ENCODE assay signal across 8 cellular contexts in the genomic region with DNA sequence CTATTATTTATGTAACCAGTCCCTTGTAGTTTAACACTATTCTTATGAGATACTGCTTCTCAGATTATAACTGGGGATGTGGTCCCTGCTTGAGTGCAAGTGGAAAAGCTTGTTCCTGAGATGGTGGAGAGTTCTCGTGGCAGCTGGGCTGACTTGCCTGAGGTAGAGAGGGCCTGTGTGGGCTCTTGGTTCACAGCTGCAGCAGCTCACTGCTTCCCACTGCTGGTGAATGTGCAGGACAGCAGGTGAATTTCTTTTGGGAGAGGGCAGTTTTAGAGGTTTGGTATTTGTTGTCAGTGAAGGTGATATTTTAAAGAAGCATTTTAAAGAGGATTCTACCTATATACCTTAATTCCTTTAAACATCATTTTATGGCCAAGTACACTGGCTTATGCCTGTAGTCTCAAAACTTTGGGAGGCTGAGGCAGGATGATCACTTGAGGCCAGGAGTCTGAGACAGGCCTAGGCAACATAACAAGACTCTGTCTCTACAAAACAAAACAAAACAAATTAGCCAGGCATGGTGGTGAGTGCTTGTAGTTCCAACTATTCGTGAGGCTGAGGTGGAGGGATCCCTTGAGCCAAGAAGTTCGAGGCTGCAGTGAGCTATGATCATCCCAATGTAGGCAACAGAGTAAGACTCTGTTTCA.
A peak's percentile ranks its signal among the peaks of the same experiment; 100 is the strongest.
DNase-seq lines count a peak whose midpoint lies in the region; ATAC-seq and TF ChIP-seq lines count a peak whose summit lies in the region.

No MANE protein-coding gene starts in this region.

- no peaks in the 10 kb centered on the region for H3K36me3 ChIP-seq in BJ (ENCODE audit: control insufficient read depth, insufficient read depth, low read length)
- H3K36me3 ChIP-seq in liver (ENCODE audit: control insufficient read depth in 4 of 4, insufficient read depth in 3 of 4, low read depth in 1 of 4, low read length in 3 of 4), result peaks cover 0 to 3% (median 1%) of the 10 kb centered on the region in 4 donors

- POLR2A ChIA-PET in BJ (lab: Charles Lee), result no interaction called here

- CTCF ChIA-PET in BJ (lab: Yijun Ruan, JAX), result interaction anchor here (0.6 to 2.3 kb wide), 23 partner anchors 8 to 279 kb away, joined by 3 to 24 read pairs (median 5); a partner anchor contains a TSS

- H3K9me3 ChIP-seq in liver (ENCODE audit: control insufficient read depth in 4 of 4, low read length in 3 of 4), result no peaks in the 10 kb centered on the region

- H3K27me3 ChIP-seq in BJ (ENCODE audit: control insufficient read depth, insufficient read depth, low read length) (no peaks in the 10 kb centered on the region), liver (ENCODE audit: control insufficient read depth in 4 of 4, insufficient read depth in 4 of 4, low read length in 3 of 4) (no peaks in the 10 kb centered on the region)

- ATAC-seq in GM18909 (IDR thresholded peaks at IDR 0.05; ENCODE audit: poor library complexity, unreplicated experiment) (peak; percentile 86), HG03280 (IDR thresholded peaks at IDR 0.05; ENCODE audit: unreplicated experiment) (peak; percentile 86)

- peaks cover 0 to 2% (median under 1%) of the 10 kb centered on the region in 4 donors for H3K4me1 ChIP-seq in liver (ENCODE audit: control insufficient read depth in 4 of 4, insufficient read depth in 4 of 4, low read length in 3 of 4)

- H3K4me3 ChIP-seq in BJ (ENCODE audit: low read depth, low read length), result no peak overlapping the region
- H3K4me3 ChIP-seq in choroid plexus epithelial cell (ENCODE audit: low read depth, low read length), result no peak overlapping the region
- H3K4me3 ChIP-seq in liver (ENCODE audit: low read depth in 1 of 3, low read length in 3 of 3), result no peak overlapping the region

- no peak overlapping the region for H3K9ac ChIP-seq in liver (ENCODE audit: low read depth in 1 of 2, low read length in 2 of 2)

- 40% methylated on average over 3 of the region's 3 CpGs for WGBS in liver

- peak; percentile 91 to 97 for TF ChIP-seq RAD21 in liver (IDR thresholded peaks at IDR 0.05)

- DNase-seq in BJ (ENCODE audit: low read depth) (peak; percentile 9), NCI-H345 (lab: John Stamatoyannopoulos, UW) (peak; percentile 75), choroid plexus epithelial cell (ENCODE audit: low read depth) (peak; percentile 90)
- peak; percentile 50 for DNase-seq in activated CD4-positive, alpha-beta T cell treated with anti-CD3 and anti-CD28 coated beads for 1 hour
- peak; percentile 36 for DNase-seq in stimulated activated CD8-positive, alpha-beta memory T cell treated with anti-CD3 and anti-CD28 coated beads, Interleukin-12 subunit alpha, Interleukin-12 subunit beta, amount 100 ng/mL, for 1 hour (ENCODE audit: low read depth)

- TF ChIP-seq CTCF in BJ (IDR thresholded peaks at IDR 0.05; ENCODE audit: insufficient read depth, low read depth, low read length) (peak; percentile 100), choroid plexus epithelial cell (conservative IDR thresholded peaks at IDR 0.05; ENCODE audit: low read depth, low read length) (peak; percentile 100), liver (IDR thresholded peaks at IDR 0.05; ENCODE audit: low read depth, low read length, missing input control) (peak; percentile 97)

- no peak overlapping the region for H3K27ac ChIP-seq in liver (ENCODE audit: low read depth in 1 of 2, low read length in 2 of 2)

TF ChIP-seq in liver, 16 proteins besides CTCF, POLR2A, EP300 and RAD21:
- TF ChIP-seq RXRA (IDR thresholded peaks at IDR 0.05) (no peak), HNF4G (IDR thresholded peaks at IDR 0.05) (no peak), FOXA2 (IDR thresholded peaks at IDR 0.05) (no peak), JUND (IDR thresholded peaks at IDR 0.05) (no peak), FOXA1 (IDR thresholded peaks at IDR 0.05) (no peak), SP1 (IDR thresholded peaks at IDR 0.05) (no peak), EGR1 (IDR thresholded peaks at IDR 0.05; ENCODE audit: low read depth in 2 of 2) (no peak), YY1 (IDR thresholded peaks at IDR 0.05) (no peak), TAF1 (conservative IDR thresholded peaks at IDR 0.05) (no peak), GABPA (IDR thresholded peaks at IDR 0.05 in 1 of 2, conservative IDR thresholded peaks at IDR 0.05 in 1 of 2) (no peak), HNF4A (conservative IDR thresholded peaks at IDR 0.05) (no peak)
- TF ChIP-seq, protein P1, sequence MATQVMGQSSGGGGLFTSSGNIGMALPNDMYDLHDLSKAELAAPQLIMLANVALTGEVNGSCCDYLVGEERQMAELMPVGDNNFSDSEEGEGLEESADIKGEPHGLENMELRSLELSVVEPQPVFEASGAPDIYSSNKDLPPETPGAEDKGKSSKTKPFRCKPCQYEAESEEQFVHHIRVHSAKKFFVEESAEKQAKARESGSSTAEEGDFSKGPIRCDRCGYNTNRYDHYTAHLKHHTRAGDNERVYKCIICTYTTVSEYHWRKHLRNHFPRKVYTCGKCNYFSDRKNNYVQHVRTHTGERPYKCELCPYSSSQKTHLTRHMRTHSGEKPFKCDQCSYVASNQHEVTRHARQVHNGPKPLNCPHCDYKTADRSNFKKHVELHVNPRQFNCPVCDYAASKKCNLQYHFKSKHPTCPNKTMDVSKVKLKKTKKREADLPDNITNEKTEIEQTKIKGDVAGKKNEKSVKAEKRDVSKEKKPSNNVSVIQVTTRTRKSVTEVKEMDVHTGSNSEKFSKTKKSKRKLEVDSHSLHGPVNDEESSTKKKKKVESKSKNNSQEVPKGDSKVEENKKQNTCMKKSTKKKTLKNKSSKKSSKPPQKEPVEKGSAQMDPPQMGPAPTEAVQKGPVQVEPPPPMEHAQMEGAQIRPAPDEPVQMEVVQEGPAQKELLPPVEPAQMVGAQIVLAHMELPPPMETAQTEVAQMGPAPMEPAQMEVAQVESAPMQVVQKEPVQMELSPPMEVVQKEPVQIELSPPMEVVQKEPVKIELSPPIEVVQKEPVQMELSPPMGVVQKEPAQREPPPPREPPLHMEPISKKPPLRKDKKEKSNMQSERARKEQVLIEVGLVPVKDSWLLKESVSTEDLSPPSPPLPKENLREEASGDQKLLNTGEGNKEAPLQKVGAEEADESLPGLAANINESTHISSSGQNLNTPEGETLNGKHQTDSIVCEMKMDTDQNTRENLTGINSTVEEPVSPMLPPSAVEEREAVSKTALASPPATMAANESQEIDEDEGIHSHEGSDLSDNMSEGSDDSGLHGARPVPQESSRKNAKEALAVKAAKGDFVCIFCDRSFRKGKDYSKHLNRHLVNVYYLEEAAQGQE (IDR thresholded peaks at IDR 0.05), result no peak
- TF ChIP-seq, protein P2, sequence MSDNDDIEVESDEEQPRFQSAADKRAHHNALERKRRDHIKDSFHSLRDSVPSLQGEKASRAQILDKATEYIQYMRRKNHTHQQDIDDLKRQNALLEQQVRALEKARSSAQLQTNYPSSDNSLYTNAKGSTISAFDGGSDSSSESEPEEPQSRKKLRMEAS (IDR thresholded peaks at IDR 0.05), result no peak
- TF ChIP-seq, protein P3, sequence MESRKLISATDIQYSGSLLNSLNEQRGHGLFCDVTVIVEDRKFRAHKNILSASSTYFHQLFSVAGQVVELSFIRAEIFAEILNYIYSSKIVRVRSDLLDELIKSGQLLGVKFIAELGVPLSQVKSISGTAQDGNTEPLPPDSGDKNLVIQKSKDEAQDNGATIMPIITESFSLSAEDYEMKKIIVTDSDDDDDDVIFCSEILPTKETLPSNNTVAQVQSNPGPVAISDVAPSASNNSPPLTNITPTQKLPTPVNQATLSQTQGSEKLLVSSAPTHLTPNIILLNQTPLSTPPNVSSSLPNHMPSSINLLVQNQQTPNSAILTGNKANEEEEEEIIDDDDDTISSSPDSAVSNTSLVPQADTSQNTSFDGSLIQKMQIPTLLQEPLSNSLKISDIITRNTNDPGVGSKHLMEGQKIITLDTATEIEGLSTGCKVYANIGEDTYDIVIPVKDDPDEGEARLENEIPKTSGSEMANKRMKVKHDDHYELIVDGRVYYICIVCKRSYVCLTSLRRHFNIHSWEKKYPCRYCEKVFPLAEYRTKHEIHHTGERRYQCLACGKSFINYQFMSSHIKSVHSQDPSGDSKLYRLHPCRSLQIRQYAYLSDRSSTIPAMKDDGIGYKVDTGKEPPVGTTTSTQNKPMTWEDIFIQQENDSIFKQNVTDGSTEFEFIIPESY (IDR thresholded peaks at IDR 0.05), result no peak

Comparison
In these comparisons a context has a peak if more than half of its experiments do, and no peak if none do; other contexts are left out.
1. DNase-seq: peak in every context shown above with its lines; median percentile 90 in choroid plexus epithelial cell; 75 in NCI-H345; 50 in activated CD4-positive, alpha-beta T cell treated with anti-CD3 and anti-CD28 coated beads for 1 hour; 36 in stimulated activated CD8-positive, alpha-beta memory T cell treated with anti-CD3 and anti-CD28 coated beads, Interleukin-12 subunit alpha, Interleukin-12 subunit beta, amount 100 ng/mL, for 1 hour; 9 in BJ.